In the genomic region with DNA sequence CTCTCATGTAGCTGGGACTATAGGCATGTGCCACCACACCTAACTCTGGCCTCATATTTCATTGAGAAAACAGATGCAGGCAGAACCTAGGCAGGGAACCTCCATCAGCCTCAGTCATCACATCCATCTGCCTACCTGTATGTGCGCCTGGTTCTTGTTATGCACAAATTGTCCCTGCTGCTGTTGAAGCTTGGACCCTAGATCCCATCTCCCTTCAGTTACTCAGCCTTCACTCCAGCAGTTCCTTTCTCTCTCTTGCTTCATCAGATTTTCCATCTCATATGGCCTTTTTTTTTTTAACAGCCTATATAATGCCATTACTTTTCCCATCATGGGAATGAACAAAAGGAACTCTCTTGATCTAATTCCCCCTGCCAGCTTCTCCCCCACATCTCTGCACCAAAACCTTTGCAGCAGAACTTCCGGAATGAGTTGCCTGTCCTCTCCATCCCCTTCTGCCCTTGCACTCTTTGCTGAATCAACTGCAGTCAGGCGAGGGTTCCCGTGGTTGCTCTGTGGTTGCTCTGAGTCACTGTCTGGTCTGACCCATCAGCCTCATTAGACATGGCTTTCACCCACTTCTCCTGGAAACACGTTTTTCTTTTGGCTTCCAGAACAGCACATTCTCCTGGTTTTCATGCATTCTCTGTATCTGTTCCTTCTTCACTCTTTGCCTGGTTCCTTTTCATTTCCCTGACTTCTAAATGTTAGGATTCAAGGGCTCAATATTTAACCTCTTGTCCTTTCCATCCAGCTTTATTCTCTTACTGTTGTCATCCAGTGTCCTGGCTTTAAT, we compare ENCODE assay signal across 8 cellular contexts. TPM values are rescaled to one million over a fixed set of nuclear protein-coding genes. Genes with fewer than 3 reads are reported as not detected.
DNase-seq lines count a peak whose midpoint lies in the region; ATAC-seq and TF ChIP-seq lines count a peak whose summit lies in the region.

No MANE protein-coding gene starts in this region.

- peak overlapping the region in 3 of 4 donors; percentile 24 to 39 (median 24) for H3K27ac ChIP-seq in gastrocnemius medialis

- ATAC-seq in GM18511 (IDR thresholded peaks at IDR 0.05; ENCODE audit: unreplicated experiment) (peak; percentile 75), gastrocnemius medialis (peak; percentile 23 to 49), HG03039 (IDR thresholded peaks at IDR 0.05; ENCODE audit: unreplicated experiment) (no peak)

- H3K27me3 ChIP-seq in gastrocnemius medialis, result no peaks in the 10 kb centered on the region

- no peak for TF ChIP-seq POLR2A in gastrocnemius medialis (IDR thresholded peaks at IDR 0.05)

- no peak overlapping the region for H3K4me3 ChIP-seq in gastrocnemius medialis

- DNase-seq in NOMO-1 (lab: John Stamatoyannopoulos, UW; ENCODE audit: unreplicated experiment in 2 of 2) (peak; percentile 84 to 93), foreskin melanocyte (peak; percentile 98), gastrocnemius medialis (no peak), NCI-H82 (lab: John Stamatoyannopoulos, UW) (no peak), SHP77 treated with DMSO at 0.1 percent for 48 hours (lab: John Stamatoyannopoulos, UW) (no peak)
- DNase-seq in activated T-cell treated with anti-CD3 and anti-CD28 coated beads, Interleukin-2, amount 50 U/mL, for 48 hours, result peak; percentile 79 to 82

- peaks cover 0 to under 1% of the 10 kb centered on the region in 2 donors for H3K4me1 ChIP-seq in gastrocnemius medialis

- in situ Hi-C loops in gastrocnemius medialis (cut with MboI; ENCODE audit: low sequenced_read_pairs in 4 of 4), result no loop called here

- intact Hi-C loops in gastrocnemius medialis (cut with DNase I; ENCODE audit: low total_unique reads), result no loop called here

- no peak for TF ChIP-seq CTCF in gastrocnemius medialis (IDR thresholded peaks at IDR 0.05 in 4 of 5, conservative IDR thresholded peaks at IDR 0.05 in 1 of 5)

- H3K9me3 ChIP-seq in gastrocnemius medialis, result no peaks in the 10 kb centered on the region

- no peaks in the 10 kb centered on the region for H3K36me3 ChIP-seq in gastrocnemius medialis

RNA-seq across cellular contexts. Expression of a gene that starts 41.5 kb away (rescaled TPM):
- total RNA-seq in gastrocnemius medialis, result 100 to 1,000 TPM in 2 of 4 donors, 10 to 100 TPM in 2; 42.6 to 143 (median 98.2) TPM

Comparison
In these comparisons a context has a peak if more than half of its experiments do, and no peak if none do; other contexts are left out.
1. DNase-seq: peak in NOMO-1 (2 of 2), activated T-cell treated with anti-CD3 and anti-CD28 coated beads, Interleukin-2, amount 50 U/mL, for 48 hours (2 of 2) and foreskin melanocyte (single experiment); none in gastrocnemius medialis (0 of 2), NCI-H82 (single experiment) and SHP77 treated with DMSO at 0.1 percent for 48 hours (single experiment).